ENCODE assay signal across 1 cellular context in genomic region chr12:1204581-1205121, GRCh38.
TF ChIP-seq lines count a peak whose summit lies in the region.

No MANE protein-coding gene starts in this region.

TF ChIP-seq in GM12878, 131 proteins besides CTCF, POLR2A, EP300 and RAD21 (continued from another document):
- TF ChIP-seq HSF1 (IDR thresholded peaks at IDR 0.05; ENCODE audit: low read depth, low read length) (no peak), TARDBP (IDR thresholded peaks at IDR 0.05; ENCODE audit: borderline replicate concordance) (no peak), ZNF592 (IDR thresholded peaks at IDR 0.05) (no peak), CBX5 (IDR thresholded peaks at IDR 0.05; ENCODE audit: low read depth) (no peak), POU2F2 (IDR thresholded peaks at IDR 0.05; ENCODE audit: borderline replicate concordance, low read depth, low read length) (no peak), TAF1 (IDR thresholded peaks at IDR 0.05; ENCODE audit: borderline replicate concordance, low read depth, low read length) (no peak), RAD51 (IDR thresholded peaks at IDR 0.05) (no peak)
TF ChIP-seq in GM12878: peak in this region for 13.
